Comparison of ENCODE assay signal across 12 cellular contexts in the genomic region with DNA sequence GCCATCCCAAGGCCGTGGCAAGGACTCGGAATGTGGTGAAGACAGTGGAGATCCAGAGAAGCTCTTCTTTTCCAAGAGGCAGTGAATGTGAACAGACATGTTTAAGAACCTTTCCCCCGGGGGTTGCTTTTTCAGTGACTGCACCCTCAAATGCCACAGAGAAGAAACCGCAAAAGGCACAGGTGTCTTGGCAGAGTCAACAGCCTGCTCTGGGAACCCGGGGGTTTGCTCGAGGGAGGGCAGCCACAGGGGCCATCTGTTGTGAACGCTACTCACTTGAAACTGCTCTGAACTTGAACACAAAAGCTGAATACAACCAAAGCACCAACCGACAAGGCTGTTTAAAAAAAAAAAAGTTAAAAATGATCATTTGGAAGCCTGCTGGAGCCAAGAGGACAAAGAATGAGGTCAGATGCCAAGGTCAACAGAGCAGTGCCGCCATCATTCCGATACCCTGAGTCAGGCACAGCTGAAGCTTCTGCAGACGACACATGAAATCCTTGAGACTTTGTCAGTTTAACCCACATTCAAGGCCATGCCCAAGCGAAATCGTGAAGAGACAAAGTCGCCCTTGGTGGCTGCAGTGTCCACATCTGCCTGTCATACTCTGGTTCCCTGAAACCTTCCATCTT. TPM values are rescaled to one million over a fixed set of nuclear protein-coding genes. Genes with fewer than 3 reads are reported as not detected.
DNase-seq lines count a peak whose midpoint lies in the region; ATAC-seq and TF ChIP-seq lines count a peak whose summit lies in the region.
"Had no signal": no experiment of that assay in that cellular context is flagged by ENCODE, and none has a peak within 500 bp of the region (broad histone marks: within the 10 kb centered on the region; RNA-seq: fewer than 3 reads in every experiment).

No MANE protein-coding gene starts in this region.

- H3K9me3 Mint-ChIP-seq in activated T-cell treated with anti-CD3 and anti-CD28 coated beads, Interleukin-2, amount 50 U/mL, for 4 hours: no peaks in the 10 kb centered on the region
- H3K9me3 Mint-ChIP-seq in activated naive CD8-positive, alpha-beta T cell treated with anti-CD3 and anti-CD28 coated beads for 36 hours: no peaks in the 10 kb centered on the region
- H3K9me3 Mint-ChIP-seq: type B pancreatic cell had no signal

- H2AFZ ChIP-seq in MM.1S (ENCODE audit: low read length): peak overlapping the region; percentile 84

- no peak overlapping the region for H3K4me3 Mint-ChIP-seq in activated T-cell treated with anti-CD3 and anti-CD28 coated beads, Interleukin-2, amount 50 U/mL, for 4 hours
- H3K4me3 Mint-ChIP-seq in activated naive CD8-positive, alpha-beta T cell treated with anti-CD3 and anti-CD28 coated beads for 36 hours: no peak overlapping the region
- H3K4me3 Mint-ChIP-seq: type B pancreatic cell had no signal

- H3K27me3 Mint-ChIP-seq in activated T-cell treated with anti-CD3 and anti-CD28 coated beads, Interleukin-2, amount 50 U/mL, for 4 hours (ENCODE audit: low read depth): no peaks in the 10 kb centered on the region
- no peaks in the 10 kb centered on the region for H3K27me3 Mint-ChIP-seq in activated naive CD8-positive, alpha-beta T cell treated with anti-CD3 and anti-CD28 coated beads for 36 hours
- H3K27me3 Mint-ChIP-seq: type B pancreatic cell had no signal

- H3K79me2 ChIP-seq in MM.1S (ENCODE audit: low read length): no peaks in the 10 kb centered on the region

- H3K27me3 ChIP-seq in MM.1S (replicated peaks; ENCODE audit: insufficient read depth, low read length): no peaks in the 10 kb centered on the region
- H3K27me3 ChIP-seq: ascending aorta, BE2C had no signal

- H3K4me2 ChIP-seq in MM.1S (ENCODE audit: low read depth, low read length): peak overlapping the region; percentile 70

- peaks cover 15% of the 10 kb centered on the region for H3K4me1 ChIP-seq in MM.1S (ENCODE audit: low read length)
- H3K4me1 ChIP-seq: ascending aorta, BE2C had no signal

- H3K4me1 Mint-ChIP-seq in activated T-cell treated with anti-CD3 and anti-CD28 coated beads, Interleukin-2, amount 50 U/mL, for 4 hours (ENCODE audit: low read depth): peaks cover 13% of the 10 kb centered on the region
- peaks cover 13% of the 10 kb centered on the region for H3K4me1 Mint-ChIP-seq in activated naive CD8-positive, alpha-beta T cell treated with anti-CD3 and anti-CD28 coated beads for 36 hours

- no peaks in the 10 kb centered on the region for H3K36me3 Mint-ChIP-seq in activated T-cell treated with anti-CD3 and anti-CD28 coated beads, Interleukin-2, amount 50 U/mL, for 4 hours (ENCODE audit: insufficient read depth)
- no peaks in the 10 kb centered on the region for H3K36me3 Mint-ChIP-seq in activated naive CD8-positive, alpha-beta T cell treated with anti-CD3 and anti-CD28 coated beads for 36 hours
- H3K36me3 Mint-ChIP-seq: type B pancreatic cell had no signal

- DNase-seq in activated T-cell treated with anti-CD3 and anti-CD28 coated beads, Interleukin-2, amount 50 U/mL, for 4 hours: no peak
- DNase-seq in activated T-cell treated with anti-CD3 and anti-CD28 coated beads for 4 hours: no peak
- DNase-seq in MM.1S: peak; percentile 94
- DNase-seq in activated naive CD8-positive, alpha-beta T cell treated with anti-CD3 and anti-CD28 coated beads for 36 hours: peak; percentile 29
- peak; percentile 44 for DNase-seq in stimulated activated naive CD8-positive, alpha-beta T cell treated with anti-CD3 and anti-CD28 coated beads, Interleukin-15, Interleukin-2, amounts not matched to agents 100 U/mL and 50 U/mL, for 24 hours
- DNase-seq in central memory CD4-positive, alpha-beta T cell: no peak
- DNase-seq: BE2C, NCI-H1930 had no signal

- no peaks in the 10 kb centered on the region for H3K9me2 ChIP-seq in MM.1S (replicated peaks; ENCODE audit: insufficient read depth, low read length)

- H3K9ac ChIP-seq in MM.1S (ENCODE audit: low read length): peak overlapping the region; percentile 15; the same call in 1 of the 2 replicates

- TF ChIP-seq CTCF in MM.1S (IDR thresholded peaks at IDR 0.05; ENCODE audit: low read length): no peak

- H3K4me3 ChIP-seq in MM.1S (ENCODE audit: low read length): peak overlapping the region; percentile 11; the same call in 1 of the 2 replicates
- H3K4me3 ChIP-seq: ascending aorta had no signal

- peaks cover 12% of the 10 kb centered on the region for H3F3A ChIP-seq in MM.1S (ENCODE audit: insufficient read depth, low read length)

- peak overlapping the region; percentile 87 for H3K27ac ChIP-seq in MM.1S (ENCODE audit: low read length)
- H3K27ac ChIP-seq: ascending aorta had no signal

- H4K20me1 ChIP-seq in MM.1S (ENCODE audit: insufficient read depth, low read length): no peaks in the 10 kb centered on the region

- no peaks in the 10 kb centered on the region for H3K9me3 ChIP-seq in MM.1S (replicated peaks; ENCODE audit: insufficient read depth, low read length)
- H3K9me3 ChIP-seq: ascending aorta, BE2C had no signal

- H3K27ac Mint-ChIP-seq in activated naive CD8-positive, alpha-beta T cell treated with anti-CD3 and anti-CD28 coated beads for 36 hours: no peak overlapping the region
- H3K27ac Mint-ChIP-seq: type B pancreatic cell had no signal

- ATAC-seq in activated T-cell treated with anti-CD3 and anti-CD28 coated beads, Interleukin-2, amount 50 U/mL, for 4 hours: peak; percentile 52 to 61
- peak; percentile 68 for ATAC-seq in stimulated activated naive CD8-positive, alpha-beta T cell treated with anti-CD3 and anti-CD28 coated beads, Interleukin-15, Interleukin-2, amounts not matched to agents 100 U/mL and 50 U/mL, for 24 hours
- no peak for ATAC-seq in HG02623 (IDR thresholded peaks at IDR 0.05; ENCODE audit: unreplicated experiment)
- ATAC-seq in GM18861 (IDR thresholded peaks at IDR 0.05; ENCODE audit: unreplicated experiment): no peak

- H3K36me3 ChIP-seq in MM.1S (replicated peaks; ENCODE audit: insufficient read depth, low read length): no peaks in the 10 kb centered on the region
- H3K36me3 ChIP-seq: ascending aorta, BE2C had no signal

RNA-seq across cellular contexts. Expression of gene PSMG2, which starts 47.4 kb away (rescaled TPM):
- total RNA-seq in activated T-cell treated with anti-CD3 and anti-CD28 coated beads, Interleukin-2, amount 50 U/mL, for 4 hours: 100 to 1,000 TPM in 1 of 3 donors, 10 to 100 TPM in 2; 96.9 to 103 (median 99.1) TPM
- 100 to 1,000 TPM; 121 to 125 TPM for total RNA-seq in activated naive CD8-positive, alpha-beta T cell treated with anti-CD3 and anti-CD28 coated beads for 36 hours

RNA-seq across cellular contexts. Expression of gene CEP76, which starts 47.7 kb away (rescaled TPM):
- 10 to 100 TPM; 11.1 to 12.3 (median 11.5) TPM for total RNA-seq in activated T-cell treated with anti-CD3 and anti-CD28 coated beads, Interleukin-2, amount 50 U/mL, for 4 hours
- total RNA-seq in activated naive CD8-positive, alpha-beta T cell treated with anti-CD3 and anti-CD28 coated beads for 36 hours: 10 to 100 TPM; 14.4 to 16.8 TPM

Comparison
In these comparisons a context has a peak if more than half of its experiments do, and no peak if none do; other contexts are left out.
1. ATAC-seq: peak in activated T-cell treated with anti-CD3 and anti-CD28 coated beads, Interleukin-2, amount 50 U/mL, for 4 hours (2 of 2) and stimulated activated naive CD8-positive, alpha-beta T cell treated with anti-CD3 and anti-CD28 coated beads, Interleukin-15, Interleukin-2, amounts not matched to agents 100 U/mL and 50 U/mL, for 24 hours (single experiment); none in HG02623 (single experiment) and GM18861 (single experiment).
2. DNase-seq: peak in MM.1S (single experiment), activated naive CD8-positive, alpha-beta T cell treated with anti-CD3 and anti-CD28 coated beads for 36 hours (single experiment) and stimulated activated naive CD8-positive, alpha-beta T cell treated with anti-CD3 and anti-CD28 coated beads, Interleukin-15, Interleukin-2, amounts not matched to agents 100 U/mL and 50 U/mL, for 24 hours (single experiment); none in activated T-cell treated with anti-CD3 and anti-CD28 coated beads, Interleukin-2, amount 50 U/mL, for 4 hours (single experiment), activated T-cell treated with anti-CD3 and anti-CD28 coated beads for 4 hours (single experiment) and central memory CD4-positive, alpha-beta T cell (single experiment).